ENCODE assay signal across 22 cellular contexts in the genomic region with DNA sequence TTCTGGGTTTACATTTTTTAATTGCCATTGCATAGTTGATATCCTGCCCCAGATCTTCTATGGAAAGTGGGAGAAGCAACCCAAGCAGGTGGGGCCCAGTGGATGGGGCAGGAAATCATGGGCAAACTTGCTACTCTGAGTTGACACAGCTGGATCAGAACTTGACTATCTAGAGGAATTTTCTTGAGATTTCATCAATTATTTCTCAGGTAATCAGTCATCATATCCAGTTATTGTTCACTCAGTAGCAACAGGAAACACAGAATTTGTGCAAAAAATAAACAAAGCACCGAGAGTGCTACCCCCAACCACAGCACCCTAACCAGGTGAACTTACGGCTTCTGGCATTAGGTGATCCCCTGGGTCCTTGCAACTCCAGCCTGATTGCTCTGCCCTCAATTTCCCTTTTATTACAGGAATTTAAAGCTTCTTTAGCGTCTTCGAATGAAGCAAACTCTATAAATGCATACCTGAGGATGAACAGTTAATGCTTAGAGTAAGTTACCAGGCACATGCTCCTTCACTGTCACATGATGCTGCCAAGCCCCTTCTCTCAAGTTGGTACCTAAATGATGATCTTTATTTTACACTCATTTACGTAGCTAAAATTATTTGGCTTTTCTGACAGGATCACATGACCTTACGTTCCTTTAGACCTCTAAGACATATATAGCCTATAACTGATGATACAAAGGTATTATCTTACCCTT. TPM values are rescaled to one million over a fixed set of nuclear protein-coding genes. Genes with fewer than 3 reads are reported as not detected.
DNase-seq lines count a peak whose midpoint lies in the region; ATAC-seq and TF ChIP-seq lines count a peak whose summit lies in the region.
"Had no signal": no experiment of that assay in that cellular context is flagged by ENCODE, and none has a peak within 500 bp of the region (broad histone marks: within the 10 kb centered on the region; RNA-seq: fewer than 3 reads in every experiment).

No MANE protein-coding gene starts in this region.

- no peak for ATAC-seq in activated naive CD8-positive, alpha-beta T cell treated with anti-CD3 and anti-CD28 coated beads, Interleukin-2, amount 50 U/mL, for 24 hours
- ATAC-seq in natural killer cell (no peak), GM18520 (IDR thresholded peaks at IDR 0.05; ENCODE audit: unreplicated experiment) (no peak), HG03135 (IDR thresholded peaks at IDR 0.05; ENCODE audit: unreplicated experiment) (no peak)
- ATAC-seq: gastrocnemius medialis had no signal

- intact Hi-C loops in natural killer cell (cut with micrococcal nuclease), result no loop called here

- H3K4me3 Mint-ChIP-seq in activated naive CD8-positive, alpha-beta T cell treated with anti-CD3 and anti-CD28 coated beads, Interleukin-2, amount 50 U/mL, for 24 hours, result peak overlapping the region; percentile 24
- no peak overlapping the region for H3K4me3 Mint-ChIP-seq in natural killer cell
- H3K4me3 Mint-ChIP-seq: activated CD4-positive, alpha-beta T cell treated with anti-CD3 and anti-CD28 coated beads, Interleukin-2, amount 10 ng/mL, durations not matched to agents 24 days and 14 days; T-helper 2 cell treated with Interferon-gamma antibody and Interleukin-4, amounts not matched to agents 5 μg/mL and 100 μg/mL, for 36 hours; type B pancreatic cell had no signal

- H3K9me3 Mint-ChIP-seq in activated naive CD8-positive, alpha-beta T cell treated with anti-CD3 and anti-CD28 coated beads, Interleukin-2, amount 50 U/mL, for 24 hours, result no peaks in the 10 kb centered on the region
- H3K9me3 Mint-ChIP-seq in natural killer cell, result no peaks in the 10 kb centered on the region
- H3K9me3 Mint-ChIP-seq: activated CD4-positive, alpha-beta T cell treated with anti-CD3 and anti-CD28 coated beads, Interleukin-2, amount 10 ng/mL, durations not matched to agents 24 days and 14 days; T-helper 2 cell treated with Interferon-gamma antibody and Interleukin-4, amounts not matched to agents 5 μg/mL and 100 μg/mL, for 36 hours; type B pancreatic cell had no signal

- TF ChIP-seq CTCF in natural killer cell (IDR thresholded peaks at IDR 0.05), result no peak

- H3K4me1 Mint-ChIP-seq in activated naive CD8-positive, alpha-beta T cell treated with anti-CD3 and anti-CD28 coated beads, Interleukin-2, amount 50 U/mL, for 24 hours, result peaks cover 50% of the 10 kb centered on the region
- H3K4me1 Mint-ChIP-seq in natural killer cell, result peaks cover 43 to 46% of the 10 kb centered on the region in 2 donors

- peaks cover 92% of the 10 kb centered on the region for H3K36me3 Mint-ChIP-seq in activated naive CD8-positive, alpha-beta T cell treated with anti-CD3 and anti-CD28 coated beads, Interleukin-2, amount 50 U/mL, for 24 hours (ENCODE audit: low read depth)
- peaks cover 56% of the 10 kb centered on the region for H3K36me3 Mint-ChIP-seq in natural killer cell

- no peaks in the 10 kb centered on the region for H3K27me3 Mint-ChIP-seq in activated naive CD8-positive, alpha-beta T cell treated with anti-CD3 and anti-CD28 coated beads, Interleukin-2, amount 50 U/mL, for 24 hours
- H3K27me3 Mint-ChIP-seq in natural killer cell (ENCODE audit: low read depth in 2 of 2), result no peaks in the 10 kb centered on the region
- H3K27me3 Mint-ChIP-seq: activated CD4-positive, alpha-beta T cell treated with anti-CD3 and anti-CD28 coated beads, Interleukin-2, amount 10 ng/mL, durations not matched to agents 24 days and 14 days; type B pancreatic cell had no signal

- peak overlapping the region; percentile 86 for H3K27ac Mint-ChIP-seq in activated naive CD8-positive, alpha-beta T cell treated with anti-CD3 and anti-CD28 coated beads, Interleukin-2, amount 50 U/mL, for 24 hours
- H3K27ac Mint-ChIP-seq in natural killer cell, result peak overlapping the region; percentile 65 to 88
- H3K27ac Mint-ChIP-seq: type B pancreatic cell had no signal

- peak; percentile 27 for TF ChIP-seq POLR2A in GM19099 (IDR thresholded peaks at IDR 0.05; ENCODE audit: extremely low read depth, insufficient read length, low read depth)

- DNase-seq in activated CD8-positive, alpha-beta memory T cell treated with anti-CD3 and anti-CD28 coated beads, Interleukin-2, amount 50 U/mL, for 48 hours, result peak; percentile 15
- DNase-seq in activated CD8-positive, alpha-beta memory T cell treated with anti-CD3 and anti-CD28 coated beads for 24 hours, result no peak
- DNase-seq in activated naive CD8-positive, alpha-beta T cell treated with anti-CD3 and anti-CD28 coated beads, Interleukin-2, amount 50 U/mL, for 24 hours, result no peak
- no peak for DNase-seq in natural killer cell
- DNase-seq in stimulated activated CD4-positive, alpha-beta T cell treated with anti-CD3 and anti-CD28 coated beads, Interleukin-4, amount 100 ng/mL, for 1 hour, result no peak
- DNase-seq: ACHN; activated CD4-positive, alpha-beta T cell treated with anti-CD3 and anti-CD28 coated beads, Interleukin-2, amount 10 ng/mL, durations not matched to agents 24 days and 14 days; anterior cingulate cortex; Caco-2; gastrocnemius medialis; NCI-H1105; NCI-H2029; NCI-H526; PC-9; Right ventricle myocardium superior; stimulated activated CD4-positive, alpha-beta T cell treated with anti-CD3 and anti-CD28 coated beads, Interleukin-2, amount 100 ng/mL, for 24 hours; substantia nigra had no signal

RNA-seq across cellular contexts. Expression of a gene that starts 7.8 kb away (rescaled TPM):
- 100 to 1,000 TPM; 485 to 540 (median 529) TPM for total RNA-seq in natural killer cell
